ENCODE assay signal across 1 cellular context in genomic region chr2:101204400-101205095, GRCh38.
A peak's percentile ranks its signal among the peaks of the same experiment; 100 is the strongest.
TF ChIP-seq lines count a peak whose summit lies in the region.

No MANE protein-coding gene starts in this region.

TF ChIP-seq in HepG2, 621 proteins besides CTCF, POLR2A, EP300 and RAD21:
- TF ChIP-seq ZNF512B (CRISPR knock-in tag; IDR thresholded peaks at IDR 0.05; ENCODE audit: borderline replicate concordance) (no peak), SNAI1 (CRISPR knock-in tag; IDR thresholded peaks at IDR 0.05; ENCODE audit: borderline replicate concordance) (no peak), ZNF121 (CRISPR knock-in tag; IDR thresholded peaks at IDR 0.05) (peak; percentile 86), NR3C1 (CRISPR knock-in tag; IDR thresholded peaks at IDR 0.05) (no peak), PHF20 (CRISPR knock-in tag; IDR thresholded peaks at IDR 0.05) (0 out of 2 replicates have a peak, but pooled peaks have one; percentile 13), ZNF770 (CRISPR knock-in tag; IDR thresholded peaks at IDR 0.05) (peak; percentile 57; the same call in 1 of the 2 replicates), ZSCAN25 (CRISPR knock-in tag; IDR thresholded peaks at IDR 0.05) (0 out of 2 replicates have a peak, but pooled peaks have one; percentile 12), SRF (IDR thresholded peaks at IDR 0.05; ENCODE audit: low read depth, low read length) (peak; percentile 20; the same call in 1 of the 2 replicates), ZGPAT (CRISPR knock-in tag; IDR thresholded peaks at IDR 0.05) (0 out of 2 replicates have a peak, but pooled peaks have one; percentile 6)
TF ChIP-seq in HepG2: peak in this region for 6.
